ENCODE assay signal across 5 cellular contexts in the genomic region with DNA sequence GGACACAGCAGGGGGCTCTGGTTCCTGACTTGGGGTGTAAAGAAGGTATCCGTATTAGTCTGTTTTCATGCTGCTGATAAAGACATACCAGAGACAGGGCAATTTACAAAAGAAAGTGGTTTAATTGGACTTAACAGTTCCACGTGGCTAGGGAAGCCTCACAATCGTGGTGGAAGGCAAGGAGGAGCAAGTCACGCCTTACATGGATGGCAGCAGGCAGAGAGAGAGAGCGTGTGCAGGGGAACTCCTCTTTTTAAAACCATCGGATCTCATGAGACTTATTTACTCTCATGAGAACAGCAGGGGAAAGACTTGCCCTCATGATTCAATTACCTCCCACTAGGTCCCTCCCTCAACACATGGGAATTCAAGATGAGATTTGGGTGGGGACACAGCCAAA. TPM values are rescaled to one million over a fixed set of nuclear protein-coding genes. Genes with fewer than 3 reads are reported as not detected.
DNase-seq lines count a peak whose midpoint lies in the region; ATAC-seq, FAIRE-seq and TF ChIP-seq lines count a peak whose summit lies in the region.
"Not testable (repeated sequence)": the region's sequence is repeated elsewhere in the genome, so short reads cannot be mapped to it uniquely, and the experiment has no call there.

No MANE protein-coding gene starts in this region.

- H3K9ac ChIP-seq in HepG2 (ENCODE audit: insufficient read depth, low read depth, low read length); neural progenitor cell: not testable (repeated sequence)

- H3K4me3 ChIP-seq in HepG2 (replicated peaks in 1 of 3; ENCODE audit: insufficient read depth in 1 of 3, low read depth in 2 of 3, low read length in 3 of 3); neural progenitor cell; gastrocnemius medialis: not testable (repeated sequence)

- ATAC-seq in T-helper 17 cell, HepG2, gastrocnemius medialis: not testable (repeated sequence)

- H2AFZ ChIP-seq in HepG2 (ENCODE audit: low read length); neural progenitor cell (replicated peaks): not testable (repeated sequence)

- not testable (repeated sequence) for H3K4me2 ChIP-seq in HepG2 (ENCODE audit: low read depth, low read length); neural progenitor cell

- TF ChIP-seq CTCF in HepG2 (CRISPR knock-in tag; IDR thresholded peaks at IDR 0.05); neural progenitor cell (IDR thresholded peaks at IDR 0.05); gastrocnemius medialis (IDR thresholded peaks at IDR 0.05 in 4 of 5, conservative IDR thresholded peaks at IDR 0.05 in 1 of 5): not testable (repeated sequence)

- H3K4me1 Mint-ChIP-seq in T-helper 17 cell (peaks cover 32% of the 10 kb centered on the region), neural progenitor cell (peaks cover 60% of the 10 kb centered on the region)

- H3K79me2 ChIP-seq in HepG2 (ENCODE audit: insufficient read depth, low read length); neural progenitor cell (ENCODE audit: low read depth): not testable (repeated sequence)

- POLR2A ChIA-PET in HepG2 (lab: Yijun Ruan, JAX), result not testable (repeated sequence)

- H3K36me3 Mint-ChIP-seq in T-helper 17 cell (ENCODE audit: low read depth); neural progenitor cell: not testable (repeated sequence)

- TF ChIP-seq POLR2A in GM12891 (IDR thresholded peaks at IDR 0.05; ENCODE audit: low read depth, low read length); HepG2 (IDR thresholded peaks at IDR 0.05; ENCODE audit: insufficient read depth in 1 of 2, low read depth in 2 of 2, low read length in 2 of 2); gastrocnemius medialis (IDR thresholded peaks at IDR 0.05): not testable (repeated sequence)

- CTCF ChIA-PET in HepG2 (lab: Yijun Ruan, JAX; ENCODE audit: low intra/inter-chr PET ratio, low total read pairs), result not testable (repeated sequence)

- not testable (repeated sequence) for H3K27me3 Mint-ChIP-seq in T-helper 17 cell
- H3K27me3 Mint-ChIP-seq in neural progenitor cell (ENCODE audit: insufficient read depth, low read depth), result peaks cover 11% of the 10 kb centered on the region

- not testable (repeated sequence) for H3F3A ChIP-seq in neural progenitor cell (ENCODE audit: low read depth)

- H3K4me3 Mint-ChIP-seq in T-helper 17 cell, result not testable (repeated sequence)
- peak overlapping the region; percentile 66 for H3K4me3 Mint-ChIP-seq in neural progenitor cell

- TF ChIP-seq EP300 in HepG2 (IDR thresholded peaks at IDR 0.05; ENCODE audit: low read depth in 2 of 2, low read length in 2 of 2); HepG2 (CRISPR knock-in tag; IDR thresholded peaks at IDR 0.05; ENCODE audit: borderline replicate concordance): not testable (repeated sequence)

- FAIRE-seq in GM12891 (lab: Jason Lieb, UNC), result peak; percentile 23
- not testable (repeated sequence) for FAIRE-seq in HepG2 (lab: Jason Lieb, UNC)

- not testable (repeated sequence) for H3K4me1 ChIP-seq in HepG2 (ENCODE audit: insufficient read depth, low read length); neural progenitor cell; gastrocnemius medialis

- H3K27ac ChIP-seq in HepG2 (ENCODE audit: extremely low read length, insufficient read depth, low read length); neural progenitor cell: not testable (repeated sequence)
- peak overlapping the region; percentile 34 to 79 (median 71) for H3K27ac ChIP-seq in gastrocnemius medialis

- H4K20me1 ChIP-seq in HepG2 (ENCODE audit: insufficient read depth, low read length); neural progenitor cell (ENCODE audit: low read depth): not testable (repeated sequence)

- H3K27me3 ChIP-seq in HepG2 (ENCODE audit: control insufficient read depth in 1 of 2, insufficient read depth in 2 of 2, low read length in 2 of 2); neural progenitor cell; gastrocnemius medialis: not testable (repeated sequence)

- not testable (repeated sequence) for TF ChIP-seq RAD21 in HepG2 (CRISPR knock-in tag; IDR thresholded peaks at IDR 0.05)

- not testable (repeated sequence) for H3K36me3 ChIP-seq in HepG2 (replicated peaks in 1 of 2; ENCODE audit: control insufficient read depth in 1 of 2, insufficient read depth in 2 of 2, low read length in 2 of 2); neural progenitor cell; gastrocnemius medialis

- DNase-seq in GM12891 (ENCODE audit: insufficient read length, low spot score); T-helper 17 cell; HepG2 (ENCODE audit: low spot score); neural progenitor cell (ENCODE audit: low spot score); gastrocnemius medialis: not testable (repeated sequence)

- 11% methylated on average over 6 of the region's 6 CpGs for WGBS in HepG2 (ENCODE audit: low lambda C conversion rate)

- peaks cover 16% of the 10 kb centered on the region for H3K9me3 Mint-ChIP-seq in neural progenitor cell

- intact Hi-C loops in HepG2 (cut with micrococcal nuclease; ENCODE audit: unreplicated experiment); gastrocnemius medialis (cut with DNase I; ENCODE audit: low total_unique reads): not testable (repeated sequence)

- in situ Hi-C loops in HepG2 (cut with HindIII; ENCODE audit: extremely low pct_ligation_motif_present, low pct_unique_long_range_greater_than_20kb); gastrocnemius medialis (cut with MboI; ENCODE audit: low sequenced_read_pairs in 4 of 4): not testable (repeated sequence)

- H3K27ac Mint-ChIP-seq in T-helper 17 cell (peak overlapping the region; percentile 0), neural progenitor cell (peak overlapping the region; percentile 55)

- H3K9me3 ChIP-seq in T-helper 17 cell (ENCODE audit: control insufficient read depth, low read length, poor library complexity, severe bottlenecking); HepG2 (ENCODE audit: low read length); neural progenitor cell (ENCODE audit: low read depth); gastrocnemius medialis: not testable (repeated sequence)

- not testable (repeated sequence) for BruUV-seq in HepG2 (replicated peaks; lab: Mats Ljungman, UMichigan)

TF ChIP-seq in HepG2, 621 proteins besides CTCF, POLR2A, EP300 and RAD21:
- TF ChIP-seq ZNF431 (CRISPR knock-in tag; IDR thresholded peaks at IDR 0.05; ENCODE audit: borderline replicate concordance, low read depth), result 0 out of 2 replicates have a peak, but pooled peaks have one; percentile 26

RNA-seq across cellular contexts. Expression of a gene that starts 23.2 kb away (rescaled TPM):
- 39.1 TPM for polyA plus RNA-seq in GM12891 (2012; ENCODE audit: low read depth, missing spikeins)
- 10 to 100 TPM; 15.1 to 17.4 TPM for total RNA-seq in T-helper 17 cell
- 47.0 and 65.1 TPM in 2 replicates for total RNA-seq in HepG2 (2016; rRNA removed; fragmentation: Illumina TruSeq; extraction: Trizol)
- 23.2 and 28.5 TPM in 2 replicates for total RNA-seq in HepG2 (2016; cell fraction: cytosol; rRNA removed; fragmentation: Illumina TruSeq; extraction: Trizol; ENCODE audit: low read depth)
- 49.0 and 57.6 TPM in 2 replicates for total RNA-seq in HepG2 (2016; cell fraction: insoluble cytoplasmic fraction; rRNA removed; fragmentation: Illumina TruSeq; extraction: Trizol)
- total RNA-seq in HepG2 (2016; cell fraction: membrane; rRNA removed; fragmentation: Illumina TruSeq; extraction: Trizol), result 37.3 and 42.9 TPM in 2 replicates
- total RNA-seq in HepG2 (2016; cell fraction: nucleus; rRNA removed; fragmentation: Illumina TruSeq; extraction: Trizol), result 25.2 and 26.0 TPM in 2 replicates
- 9.9 and 11.7 TPM in 2 replicates for polyA plus RNA-seq in HepG2 (2011; rRNA removed)
- polyA plus RNA-seq in HepG2 (2011; cell fraction: cytosol; rRNA removed), result 9.2 and 11.3 TPM in 2 replicates
- 8.6 and 8.8 TPM in 2 replicates for polyA plus RNA-seq in HepG2 (2011; cell fraction: nucleus; rRNA removed)
- polyA plus RNA-seq in HepG2 (2012), result 22.3 and 25.9 TPM in 2 replicates
- 30.0 and 36.6 TPM in 2 replicates for polyA plus RNA-seq in HepG2 (2016; cell fraction: cytosol; fragmentation: Illumina TruSeq; extraction: Trizol; ENCODE audit: low read depth)
- polyA plus RNA-seq in HepG2 (2016; cell fraction: insoluble cytoplasmic fraction; fragmentation: Illumina TruSeq; extraction: Trizol; ENCODE audit: low read depth), result 63.5 and 65.7 TPM in 2 replicates
- polyA plus RNA-seq in HepG2 (2016; cell fraction: membrane; fragmentation: Illumina TruSeq; extraction: Trizol; ENCODE audit: low read depth), result 41.2 and 46.3 TPM in 2 replicates
- polyA plus RNA-seq in HepG2 (2016; cell fraction: nucleus; fragmentation: Illumina TruSeq; extraction: Trizol; ENCODE audit: insufficient read depth, low read depth), result 32.2 and 43.6 TPM in 2 replicates
- polyA minus RNA-seq in HepG2 (2011; rRNA and poly(A)+ RNA removed; ENCODE audit: low replicate concordance), result 7.5 and 8.1 TPM in 2 replicates
- 5.5 and 5.7 TPM in 2 replicates for polyA minus RNA-seq in HepG2 (2011; cell fraction: cytosol; rRNA and poly(A)+ RNA removed)
- polyA minus RNA-seq in HepG2 (2011; cell fraction: nucleus; rRNA and poly(A)+ RNA removed), result 22.7 and 28.3 TPM in 2 replicates
- total RNA-seq in neural progenitor cell (ENCODE audit: low replicate concordance), result 59.4 and 65.7 TPM in 2 replicates
- total RNA-seq in gastrocnemius medialis, result 10 to 100 TPM; 20.5 to 33.7 (median 24.2) TPM
